Comparison of ENCODE assay signal across 16 cellular contexts in genomic region chr10:103581499-103581898, GRCh38.
"Had no signal": no experiment of that assay in that cellular context is flagged by ENCODE, and none has a peak within 500 bp of the region (broad histone marks: within the 10 kb centered on the region; RNA-seq: fewer than 3 reads in every experiment).

No MANE protein-coding gene starts in this region.

- DNase-seq: activated CD4-positive, alpha-beta memory T cell treated with anti-CD3 and anti-CD28 coated beads, Interleukin-2, amount 10 ng/mL, durations not matched to agents 7 days and 5 days; activated CD4-positive, alpha-beta T cell treated with anti-CD3 and anti-CD28 coated beads for 48 hours; activated gamma-delta T cell treated with Interleukin-2 at 50 U/mL for 16 hours; effector memory CD4-positive, alpha-beta T cell; foreskin keratinocyte; hippocampal formation; kidney glomerular epithelial cell; left ventricle myocardium inferior; naive thymus-derived CD8-positive, alpha-beta T cell; ovary; stimulated activated CD4-positive, alpha-beta T cell treated with anti-CD3 and anti-CD28 coated beads, Interleukin-4, amount 100 ng/mL, for 24 hours; stimulated activated naive CD4-positive, alpha-beta T cell treated with Interleukin-2 at 50 U/mL for 16 hours; upper lobe of right lung had no signal

- ATAC-seq: foreskin keratinocyte; naive thymus-derived CD8-positive, alpha-beta T cell; upper lobe of right lung had no signal

- H3K9me3 ChIP-seq: left ventricle myocardium inferior, neutrophil, ovary, prostate gland, right atrium auricular region, upper lobe of right lung had no signal

- H3K27me3 ChIP-seq: ovary, right atrium auricular region had no signal

- H3K4me1 ChIP-seq: foreskin keratinocyte, prostate gland, upper lobe of right lung had no signal

- H3K36me3 ChIP-seq: left ventricle myocardium inferior, neutrophil, ovary, prostate gland, right atrium auricular region, upper lobe of right lung had no signal

- H3K4me3 ChIP-seq: left ventricle myocardium inferior, ovary, prostate gland, right atrium auricular region, upper lobe of right lung had no signal

- H3K27ac ChIP-seq: foreskin keratinocyte, left ventricle myocardium inferior, neutrophil, ovary, prostate gland, right atrium auricular region, upper lobe of right lung had no signal
